In the genomic region with DNA sequence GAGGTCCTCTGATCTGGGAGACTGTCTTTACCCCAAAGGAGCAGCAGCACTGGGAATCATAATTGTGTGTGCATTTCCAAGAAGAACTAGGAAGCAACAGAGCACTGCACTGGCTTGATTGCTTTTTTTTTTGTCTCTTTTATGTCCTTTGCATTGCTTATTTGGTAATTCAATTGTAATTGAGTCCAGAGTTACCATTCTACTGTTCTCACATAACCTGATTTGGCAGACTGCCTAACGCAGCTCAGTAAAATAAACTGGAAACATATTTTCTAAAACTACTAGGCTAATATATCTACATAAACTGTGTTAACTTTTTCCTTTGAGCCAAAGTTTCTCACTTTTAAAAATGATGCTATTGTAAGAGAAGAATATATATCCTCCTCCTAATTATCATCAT, we compare ENCODE assay signal across 21 cellular contexts.
"Had no signal": no experiment of that assay in that cellular context is flagged by ENCODE, and none has a peak within 500 bp of the region (broad histone marks: within the 10 kb centered on the region; RNA-seq: fewer than 3 reads in every experiment).

No MANE protein-coding gene starts in this region.

- H3K9me3 ChIP-seq: mucosa of descending colon, pancreas, sigmoid colon, spleen, thoracic aorta, upper lobe of right lung had no signal

- H3K4me1 Mint-ChIP-seq: activated naive CD8-positive, alpha-beta T cell treated with anti-CD3 and anti-CD28 coated beads, Interleukin-2, amount 10 ng/mL, durations not matched to agents 7 days and 5 days; central memory CD8-positive, alpha-beta T cell; naive thymus-derived CD8-positive, alpha-beta T cell; stimulated activated naive CD8-positive, alpha-beta T cell treated with anti-CD3 and anti-CD28 coated beads, Interleukin-15, amount 100 ng/mL, for 72 hours had no signal

- H3K9me3 Mint-ChIP-seq: activated naive CD8-positive, alpha-beta T cell treated with anti-CD3 and anti-CD28 coated beads, Interleukin-2, amount 10 ng/mL, durations not matched to agents 7 days and 5 days; activated T-helper 1 cell treated with anti-CD3 and anti-CD28 coated beads, Interleukin-12 subunit alpha, Interleukin-12 subunit beta, Interleukin-2, Interleukin-4 antibody, amounts not matched to agents 30 ng/mL and 10 ng/mL and 1 ng/mL, durations not matched to agents 14 hours and 24 hours and 36 hours had no signal

- ATAC-seq: activated CD4-positive, CD25-positive, alpha-beta regulatory T cell treated with anti-CD3 and anti-CD28 coated beads, Interleukin-2, amount 50 U/mL, for 24 hours; left lobe of liver; mucosa of descending colon; naive thymus-derived CD8-positive, alpha-beta T cell; pancreas; stimulated activated naive CD8-positive, alpha-beta T cell treated with anti-CD3 and anti-CD28 coated beads, Interleukin-15, amount 100 ng/mL, for 72 hours; upper lobe of right lung had no signal

- DNase-seq: activated CD4-positive, alpha-beta T cell treated with anti-CD3 and anti-CD28 coated beads, Interleukin-2, amount 50 U/mL, for 1 hour; activated naive CD4-positive, alpha-beta T cell; activated naive CD8-positive, alpha-beta T cell treated with anti-CD3 and anti-CD28 coated beads, Interleukin-2, amount 10 ng/mL, durations not matched to agents 7 days and 5 days; anterior cingulate cortex; brain microvascular endothelial cell; cortex of kidney; effector CD8-positive, alpha-beta T cell; islet precursor cell; mucosa of descending colon; naive thymus-derived CD8-positive, alpha-beta T cell; pancreas; sigmoid colon; spleen; stimulated activated naive CD8-positive, alpha-beta T cell treated with anti-CD3 and anti-CD28 coated beads, Interleukin-15, amount 100 ng/mL, for 72 hours; upper lobe of right lung had no signal

- H3K4me3 Mint-ChIP-seq: activated naive CD8-positive, alpha-beta T cell treated with anti-CD3 and anti-CD28 coated beads, Interleukin-2, amount 10 ng/mL, durations not matched to agents 7 days and 5 days; activated T-helper 1 cell treated with anti-CD3 and anti-CD28 coated beads, Interleukin-12 subunit alpha, Interleukin-12 subunit beta, Interleukin-2, Interleukin-4 antibody, amounts not matched to agents 30 ng/mL and 10 ng/mL and 1 ng/mL, durations not matched to agents 14 hours and 24 hours and 36 hours; central memory CD8-positive, alpha-beta T cell; naive thymus-derived CD8-positive, alpha-beta T cell; stimulated activated naive CD8-positive, alpha-beta T cell treated with anti-CD3 and anti-CD28 coated beads, Interleukin-15, amount 100 ng/mL, for 72 hours had no signal

- H3K27me3 ChIP-seq: brain microvascular endothelial cell, hepatocyte, pancreas, sigmoid colon, spleen, upper lobe of right lung had no signal

- H3K27ac Mint-ChIP-seq: activated naive CD8-positive, alpha-beta T cell treated with anti-CD3 and anti-CD28 coated beads, Interleukin-2, amount 10 ng/mL, durations not matched to agents 7 days and 5 days; activated T-helper 1 cell treated with anti-CD3 and anti-CD28 coated beads, Interleukin-12 subunit alpha, Interleukin-12 subunit beta, Interleukin-2, Interleukin-4 antibody, amounts not matched to agents 30 ng/mL and 10 ng/mL and 1 ng/mL, durations not matched to agents 14 hours and 24 hours and 36 hours; naive thymus-derived CD8-positive, alpha-beta T cell; stimulated activated naive CD8-positive, alpha-beta T cell treated with anti-CD3 and anti-CD28 coated beads, Interleukin-15, amount 100 ng/mL, for 72 hours had no signal

- H3K27me3 Mint-ChIP-seq: activated naive CD8-positive, alpha-beta T cell treated with anti-CD3 and anti-CD28 coated beads, Interleukin-2, amount 10 ng/mL, durations not matched to agents 7 days and 5 days; central memory CD8-positive, alpha-beta T cell; naive thymus-derived CD8-positive, alpha-beta T cell; stimulated activated naive CD8-positive, alpha-beta T cell treated with anti-CD3 and anti-CD28 coated beads, Interleukin-15, amount 100 ng/mL, for 72 hours had no signal

- H3K36me3 Mint-ChIP-seq: activated naive CD8-positive, alpha-beta T cell treated with anti-CD3 and anti-CD28 coated beads, Interleukin-2, amount 10 ng/mL, durations not matched to agents 7 days and 5 days; naive thymus-derived CD8-positive, alpha-beta T cell had no signal

- FAIRE-seq: pancreas had no signal

- H3K4me3 ChIP-seq: hepatocyte, mucosa of descending colon, pancreas, sigmoid colon, spleen, thoracic aorta, upper lobe of right lung had no signal

- H3K4me1 ChIP-seq: pancreas, spleen, upper lobe of right lung had no signal

- H3K27ac ChIP-seq: brain microvascular endothelial cell, hepatocyte, pancreas, sigmoid colon, spleen, thoracic aorta, upper lobe of right lung had no signal

- H3K36me3 ChIP-seq: brain microvascular endothelial cell, pancreas, sigmoid colon, spleen, thoracic aorta, upper lobe of right lung had no signal
